Comparison of ENCODE assay signal across 8 cellular contexts in the genomic region with DNA sequence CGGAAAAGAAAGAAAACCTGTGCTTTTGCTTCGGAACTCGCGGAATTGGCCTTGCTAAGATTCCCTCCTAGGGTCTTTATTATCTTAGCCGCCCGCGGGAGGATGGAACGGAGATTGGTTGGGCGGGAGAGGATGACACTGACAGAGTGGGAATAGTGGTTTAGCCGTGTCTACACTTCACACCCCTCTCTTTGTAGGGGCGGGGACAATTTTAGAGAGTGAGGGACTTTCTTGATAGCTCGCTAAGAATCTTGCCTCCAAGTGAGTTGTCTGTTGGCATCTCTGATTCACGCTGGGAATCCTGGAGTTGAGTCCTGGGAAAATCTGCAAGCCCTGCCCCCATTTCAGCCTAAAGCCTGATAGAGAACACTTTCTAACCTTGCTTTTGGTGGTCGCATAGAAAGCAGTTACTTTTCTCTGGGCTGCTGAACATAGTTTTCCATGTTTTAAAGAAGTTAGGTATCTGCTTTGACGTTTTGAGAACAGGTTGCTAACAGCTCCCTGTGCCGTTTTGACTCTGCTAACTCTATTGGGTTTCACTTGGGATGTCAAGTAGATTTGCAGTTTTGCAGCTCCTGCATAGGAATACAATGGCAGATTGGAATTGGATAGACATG. TPM values are rescaled to one million over a fixed set of nuclear protein-coding genes. Genes with fewer than 3 reads are reported as not detected.
DNase-seq lines count a peak whose midpoint lies in the region; ATAC-seq and TF ChIP-seq lines count a peak whose summit lies in the region.

No MANE protein-coding gene starts in this region.

- ATAC-seq in HG02759 (IDR thresholded peaks at IDR 0.05; ENCODE audit: unreplicated experiment), result no peak

- peak overlapping the region; percentile 95 for H3K4me3 ChIP-seq in GM12864 (ENCODE audit: low read depth, low read length)
- peak overlapping the region; percentile 100 for H3K4me3 ChIP-seq in LNCaP clone FGC (ENCODE audit: low read depth, low read length)

- DNase-seq in A172 (ENCODE audit: low spot score) (peak; percentile 58), GM12864 (ENCODE audit: low read depth) (no peak), LNCaP clone FGC (ENCODE audit: low read depth) (no peak), activated T-cell treated with anti-CD3 and anti-CD28 coated beads for 48 hours (ENCODE audit: low read depth) (peak; percentile 13), foreskin melanocyte (peak; percentile 24), pons (ENCODE audit: low spot score) (peak; percentile 5), superior temporal gyrus (ENCODE audit: extremely low spot score) (no peak)

- no peak for TF ChIP-seq CTCF in GM12864 (IDR thresholded peaks at IDR 0.05; ENCODE audit: low read depth, low read length, missing control alignments)
- TF ChIP-seq CTCF in LNCaP clone FGC (IDR thresholded peaks at IDR 0.05; ENCODE audit: control insufficient read depth, extremely low read depth, insufficient read depth), result no peak

RNA-seq across cellular contexts. Expression of gene NOL11, which starts 0.7 kb away (rescaled TPM):
- total RNA-seq in A172 (2014; rRNA removed; shearing (Covaris generic)), result 81.0 and 82.1 TPM in 2 replicates

Comparison
In these comparisons a context has a peak if more than half of its experiments do, and no peak if none do; other contexts are left out.
1. DNase-seq: peak in A172 (single experiment), activated T-cell treated with anti-CD3 and anti-CD28 coated beads for 48 hours (single experiment), foreskin melanocyte (single experiment) and pons (single experiment); none in GM12864 (single experiment), LNCaP clone FGC (single experiment) and superior temporal gyrus (single experiment).